Comparison of ENCODE assay signal across 1 cellular context in genomic region chr2:11550901-11551568, GRCh38.
TF ChIP-seq lines count a peak whose summit lies in the region.

No MANE protein-coding gene starts in this region.

TF ChIP-seq in HepG2, 621 proteins besides CTCF, POLR2A, EP300 and RAD21 (continued from another document):
- TF ChIP-seq ATF5 (CRISPR knock-in tag; IDR thresholded peaks at IDR 0.05; ENCODE audit: low read depth), result no peak
- TF ChIP-seq GATA4 (IDR thresholded peaks at IDR 0.05; ENCODE audit: borderline replicate concordance, low read depth), result no peak
- no peak for TF ChIP-seq NPAS2 (CRISPR knock-in tag; IDR thresholded peaks at IDR 0.05; ENCODE audit: borderline replicate concordance)
TF ChIP-seq in HepG2: peak in this region for 4.
